12 cellular contexts compared by ENCODE assay signal in the genomic region with DNA sequence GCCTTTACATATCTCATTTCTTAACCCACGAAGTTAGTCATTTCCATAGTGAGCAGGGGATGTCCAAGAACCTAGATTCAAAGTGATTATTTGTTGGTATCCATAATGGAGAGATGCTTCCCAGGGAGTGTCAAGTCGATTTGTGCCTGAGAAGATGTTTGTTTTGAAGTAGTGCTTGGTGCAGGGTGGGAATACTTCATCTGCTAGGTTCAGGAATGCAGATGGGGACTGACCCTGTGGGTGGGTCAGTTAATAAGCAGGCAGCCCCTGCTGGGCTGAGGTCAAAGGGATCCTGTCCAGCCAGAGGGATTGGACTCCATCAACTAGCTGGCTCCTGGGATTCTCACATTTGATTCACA. TPM values are rescaled to one million over a fixed set of nuclear protein-coding genes. Genes with fewer than 3 reads are reported as not detected.
DNase-seq lines count a peak whose midpoint lies in the region; ATAC-seq, FAIRE-seq and TF ChIP-seq lines count a peak whose summit lies in the region.
"Had no signal": no experiment of that assay in that cellular context is flagged by ENCODE, and none has a peak within 500 bp of the region (broad histone marks: within the 10 kb centered on the region; RNA-seq: fewer than 3 reads in every experiment).

No MANE protein-coding gene starts in this region.

- no peak for FAIRE-seq in astrocyte (lab: Jason Lieb, UNC)

- H3K27ac ChIP-seq in astrocyte (ENCODE audit: low read depth, low read length) (no peak overlapping the region), hepatocyte (peak overlapping the region; percentile 74), smooth muscle cell (ENCODE audit: low read depth) (peak overlapping the region; percentile 72)

- TF ChIP-seq CTCF in Calu3 (IDR thresholded peaks at IDR 0.05; ENCODE audit: unreplicated experiment) (no peak), astrocyte (IDR thresholded peaks at IDR 0.05; ENCODE audit: insufficient read depth, low read depth, low read length) (no peak), hepatocyte (IDR thresholded peaks at IDR 0.05; ENCODE audit: poor library complexity) (no peak), smooth muscle cell (IDR thresholded peaks at IDR 0.05; ENCODE audit: borderline replicate concordance, insufficient read depth, poor library complexity, severe bottlenecking) (no peak)

- no peak overlapping the region for H3K9ac ChIP-seq in astrocyte (ENCODE audit: low read length)
- no peak overlapping the region for H3K9ac ChIP-seq in smooth muscle cell (ENCODE audit: low read depth)

- no peaks in the 10 kb centered on the region for H3K27me3 Mint-ChIP-seq in Calu3 (ENCODE audit: unreplicated experiment)
- H3K27me3 Mint-ChIP-seq in astrocyte (ENCODE audit: low read depth, unreplicated experiment) = no peaks in the 10 kb centered on the region
- H3K27me3 Mint-ChIP-seq: activated CD8-positive, alpha-beta T cell treated with anti-CD3 and anti-CD28 coated beads for 36 hours had no signal

- H3K4me3 ChIP-seq in astrocyte (ENCODE audit: insufficient read depth, low read depth, low read length) (no peak overlapping the region), hepatocyte (no peak overlapping the region), smooth muscle cell (no peak overlapping the region)

- H3K9me3 Mint-ChIP-seq in Calu3 (ENCODE audit: low read depth, unreplicated experiment) = no peaks in the 10 kb centered on the region
- H3K9me3 Mint-ChIP-seq in astrocyte (ENCODE audit: unreplicated experiment) = no peaks in the 10 kb centered on the region
- H3K9me3 Mint-ChIP-seq: activated CD8-positive, alpha-beta T cell treated with anti-CD3 and anti-CD28 coated beads for 36 hours; activated naive CD4-positive, alpha-beta T cell treated with anti-CD3 and anti-CD28 coated beads for 36 hours had no signal

- H3K4me1 Mint-ChIP-seq in Calu3 (ENCODE audit: low read depth, unreplicated experiment) (peaks cover 61% of the 10 kb centered on the region), astrocyte (ENCODE audit: low read depth, unreplicated experiment) (peaks cover 30% of the 10 kb centered on the region)

- H3K79me2 ChIP-seq in astrocyte (ENCODE audit: insufficient read depth, low read length) = no peaks in the 10 kb centered on the region
- peaks cover 36% of the 10 kb centered on the region for H3K79me2 ChIP-seq in hepatocyte
- H3K79me2 ChIP-seq in smooth muscle cell (ENCODE audit: low read depth) = peaks cover 24% of the 10 kb centered on the region

- peaks cover 32% of the 10 kb centered on the region for H3F3A ChIP-seq in smooth muscle cell (ENCODE audit: low read depth)

- H3K27ac Mint-ChIP-seq in Calu3 (ENCODE audit: unreplicated experiment) (peak overlapping the region; percentile 63), astrocyte (ENCODE audit: unreplicated experiment) (peak overlapping the region; percentile 44)
- H3K27ac Mint-ChIP-seq: activated CD8-positive, alpha-beta T cell treated with anti-CD3 and anti-CD28 coated beads for 36 hours; activated naive CD4-positive, alpha-beta T cell treated with anti-CD3 and anti-CD28 coated beads for 36 hours had no signal

- 61% methylated on average over 2 of the region's 2 CpGs for WGBS in hepatocyte (ENCODE audit: low lambda C conversion rate, missing lambda C conversion rate)
- 37% methylated on average over 2 of the region's 2 CpGs for WGBS in smooth muscle cell (ENCODE audit: low lambda C conversion rate)

- H4K20me1 ChIP-seq in astrocyte (ENCODE audit: insufficient read depth, low read length) (no peaks in the 10 kb centered on the region), hepatocyte (ENCODE audit: insufficient read depth, poor library complexity, severe bottlenecking) (no peaks in the 10 kb centered on the region), smooth muscle cell (ENCODE audit: low read depth) (no peaks in the 10 kb centered on the region)

- no peaks in the 10 kb centered on the region for H3K27me3 ChIP-seq in astrocyte (ENCODE audit: insufficient read depth, low read length)
- H3K27me3 ChIP-seq in hepatocyte = no peaks in the 10 kb centered on the region
- H3K27me3 ChIP-seq in smooth muscle cell (ENCODE audit: low read depth) = no peaks in the 10 kb centered on the region

- H3K4me2 ChIP-seq in astrocyte (ENCODE audit: low read length) (no peak overlapping the region), hepatocyte (peak overlapping the region; percentile 53), smooth muscle cell (peak overlapping the region; percentile 38)

- intact Hi-C loops in Calu3 (cut with micrococcal nuclease; ENCODE audit: unreplicated experiment) = loop anchor here (2.0 kb wide), 1 partner anchor 16 kb away; no protein-coding TSS in a partner anchor

- H3K4me3 Mint-ChIP-seq in Calu3 (ENCODE audit: low read depth, unreplicated experiment) (peak overlapping the region; percentile 49), astrocyte (ENCODE audit: unreplicated experiment) (peak overlapping the region; percentile 16)
- H3K4me3 Mint-ChIP-seq: activated CD8-positive, alpha-beta T cell treated with anti-CD3 and anti-CD28 coated beads for 36 hours; activated naive CD4-positive, alpha-beta T cell treated with anti-CD3 and anti-CD28 coated beads for 36 hours had no signal

- H3K4me1 ChIP-seq in astrocyte (ENCODE audit: insufficient read depth, low read length) (peaks cover 12% of the 10 kb centered on the region), hepatocyte (ENCODE audit: insufficient read depth) (peaks cover 56% of the 10 kb centered on the region), smooth muscle cell (ENCODE audit: low read depth) (peaks cover 35% of the 10 kb centered on the region)

- H2AFZ ChIP-seq in astrocyte (ENCODE audit: low read depth, low read length) (no peak overlapping the region), hepatocyte (no peak overlapping the region), smooth muscle cell (ENCODE audit: low read depth) (no peak overlapping the region)

- no TSS peak for BruUV-seq in Calu3 (replicated peaks; lab: Mats Ljungman, UMichigan)

- no peaks in the 10 kb centered on the region for H3K9me2 ChIP-seq in hepatocyte (replicated peaks; ENCODE audit: insufficient read depth)

- DNase-seq in Calu3 (no peak), astrocyte (ENCODE audit: low read depth) (no peak), hepatocyte (ENCODE audit: low spot score) (no peak), smooth muscle cell (lab: John Stamatoyannopoulos, UW; ENCODE audit: unreplicated experiment) (no peak), amygdala (lab: John Stamatoyannopoulos, UW) (no peak), H4 (ENCODE audit: low spot score) (no peak)
- no peak for DNase-seq in activated CD4-positive, alpha-beta T cell treated with anti-CD3 and anti-CD28 coated beads, Interleukin-2, amount 50 U/mL, for 1 hour
- DNase-seq: activated CD8-positive, alpha-beta T cell treated with anti-CD3 and anti-CD28 coated beads for 36 hours; activated naive CD4-positive, alpha-beta T cell treated with anti-CD3 and anti-CD28 coated beads for 36 hours; AML-193; cortex of kidney had no signal

- H3K36me3 ChIP-seq in astrocyte (ENCODE audit: insufficient read depth, low read length) (no peaks in the 10 kb centered on the region), hepatocyte (replicated peaks; ENCODE audit: insufficient read depth, low read depth) (no peaks in the 10 kb centered on the region), smooth muscle cell (ENCODE audit: low read depth) (no peaks in the 10 kb centered on the region)

- CTCF ChIA-PET in Calu3 (lab: Charles Lee) = interaction anchor here (1.6 to 1.7 kb wide), 3 partner anchors 15 to 37 kb away, joined by 5 read pairs; no protein-coding TSS in a partner anchor

- peaks cover 11% of the 10 kb centered on the region for H3K36me3 Mint-ChIP-seq in Calu3 (ENCODE audit: insufficient read depth, unreplicated experiment)
- H3K36me3 Mint-ChIP-seq in astrocyte (ENCODE audit: low read depth, unreplicated experiment) = peaks cover 5% of the 10 kb centered on the region

- ATAC-seq in GM19452 (IDR thresholded peaks at IDR 0.05; ENCODE audit: unreplicated experiment) = no peak
- ATAC-seq: activated CD8-positive, alpha-beta T cell treated with anti-CD3 and anti-CD28 coated beads for 36 hours had no signal

- H3K9me3 ChIP-seq in astrocyte (ENCODE audit: insufficient read depth, low read depth, low read length) (no peaks in the 10 kb centered on the region), hepatocyte (ENCODE audit: low read depth) (no peaks in the 10 kb centered on the region), smooth muscle cell (replicated peaks; ENCODE audit: low read depth) (no peaks in the 10 kb centered on the region)

RNA-seq across cellular contexts. Expression of gene VILL, which starts 44.1 kb away (rescaled TPM):
- total RNA-seq in Calu3 (2022) (52.6 and 86.8 TPM in 2 replicates), astrocyte (1.0 and 1.5 TPM in 2 replicates), hepatocyte (47.0 and 47.4 TPM in 2 replicates), smooth muscle cell (3.4 and 3.8 TPM in 2 replicates)
- polyA plus RNA-seq in hepatocyte (39.3 and 39.7 TPM in 2 replicates), smooth muscle cell (2.3 and 5.6 TPM in 2 replicates)
- not detected in 2 replicates for total RNA-seq in H4 (2014; rRNA removed; shearing (Covaris generic))
